In the genomic region with DNA sequence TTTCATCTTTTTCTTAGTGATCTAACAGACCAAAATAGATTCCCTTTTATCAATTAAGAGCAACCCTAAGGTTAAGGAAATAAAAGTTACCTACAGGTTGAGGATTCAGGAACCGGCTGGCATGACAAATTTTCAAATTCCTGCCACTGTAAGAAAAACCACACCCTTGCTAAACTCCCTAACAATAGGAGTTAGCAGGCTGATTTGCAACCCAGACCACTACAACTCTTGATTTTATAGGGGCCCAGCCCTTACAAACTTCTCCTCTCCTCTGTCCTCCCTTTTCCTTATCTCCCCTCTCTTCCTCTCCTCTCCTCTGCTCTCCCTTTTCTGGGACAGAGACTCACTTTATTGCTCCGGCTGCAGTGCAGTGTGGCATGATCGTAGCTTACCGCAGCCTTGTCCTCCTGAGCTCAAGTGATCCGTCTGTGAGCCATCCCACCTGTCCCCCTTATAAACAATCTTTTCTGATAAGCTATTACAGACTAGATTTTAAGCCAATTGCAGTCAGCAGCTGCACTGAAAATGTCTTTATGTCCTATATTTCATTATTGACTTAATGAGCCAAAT, we compare ENCODE assay signal across 16 cellular contexts.
DNase-seq lines count a peak whose midpoint lies in the region; ATAC-seq, FAIRE-seq and TF ChIP-seq lines count a peak whose summit lies in the region.
"Had no signal": no experiment of that assay in that cellular context is flagged by ENCODE, and none has a peak within 500 bp of the region (broad histone marks: within the 10 kb centered on the region; RNA-seq: fewer than 3 reads in every experiment).

No MANE protein-coding gene starts in this region.

- POLR2A ChIA-PET in H1 (lab: Charles Lee; ENCODE audit: partially characterized antibody), result no interaction called here

- H3K4me2 ChIP-seq in GM23338 (peak overlapping the region; percentile 30; the same call in 1 of the 2 replicates), H1 (ENCODE audit: insufficient read depth in 1 of 2, low read depth in 2 of 2, low read length in 2 of 2) (no peak overlapping the region)

- H3K27ac ChIP-seq in GM23338 (ENCODE audit: low read depth), result no peak overlapping the region
- no peak overlapping the region for H3K27ac ChIP-seq in HUES48 (ENCODE audit: low read depth, low read length)
- H3K27ac ChIP-seq in H1 (ENCODE audit: low read depth, low read length), result no peak overlapping the region
- H3K27ac ChIP-seq: BLaER1 treated with 17β-estradiol and CSF1 and Interleukin-3, amounts not matched to agents 10 nM and 100 nM had no signal

- no peak overlapping the region for H2AK5ac ChIP-seq in H1 (ENCODE audit: low read depth, low read length)

- H2BK15ac ChIP-seq in H1 (ENCODE audit: low read length), result no peak overlapping the region

- H3K27ac Mint-ChIP-seq in GM23338, result peak overlapping the region; percentile 74
- H3K27ac Mint-ChIP-seq in activated naive CD4-positive, alpha-beta T cell treated with anti-CD3 and anti-CD28 coated beads, Interleukin-2, amount 10 ng/mL, durations not matched to agents 7 days and 5 days, result no peak overlapping the region
- H3K27ac Mint-ChIP-seq: B cell; CD8-positive, alpha-beta T cell had no signal

- H2BK120ac ChIP-seq in H1 (replicated peaks; ENCODE audit: low read depth, low read length), result no peak overlapping the region

- TF ChIP-seq CTCF in GM23338 (conservative IDR thresholded peaks at IDR 0.05; ENCODE audit: low read depth in 2 of 2), result no peak
- TF ChIP-seq CTCF in H1 (IDR thresholded peaks at IDR 0.05; ENCODE audit: control extremely low read depth in 1 of 3, insufficient read depth in 1 of 3, low read depth in 1 of 3, low read length in 3 of 3), result no peak

- no peak overlapping the region for H3K56ac ChIP-seq in H1 (replicated peaks; ENCODE audit: insufficient read length, low read depth, low read length)

- H3K23me2 ChIP-seq in H1 (ENCODE audit: low read depth, low read length), result no peaks in the 10 kb centered on the region

- TF ChIP-seq EP300 in H1 (IDR thresholded peaks at IDR 0.05; ENCODE audit: borderline replicate concordance in 1 of 2, low read depth in 2 of 2, low read length in 2 of 2), result no peak

- no peak for FAIRE-seq in H1 (lab: Jason Lieb, UNC)
- FAIRE-seq: G401.6, GM12891 had no signal

- no peak overlapping the region for H3K4me3 ChIP-seq in GM23338
- no peak overlapping the region for H3K4me3 ChIP-seq in HUES48 (ENCODE audit: low read depth, low read length)
- H3K4me3 ChIP-seq in H1 (ENCODE audit: extremely low read depth in 1 of 4, insufficient read depth in 2 of 4, low read depth in 3 of 4, low read length in 4 of 4), result no peak overlapping the region
- H3K4me3 ChIP-seq: BLaER1 treated with 17β-estradiol and CSF1 and Interleukin-3, amounts not matched to agents 10 nM and 100 nM; HAP-1 had no signal

- no peaks in the 10 kb centered on the region for H3K79me1 ChIP-seq in H1 (ENCODE audit: low read depth, low read length)

- no peaks in the 10 kb centered on the region for H3K36me3 ChIP-seq in GM23338 (ENCODE audit: insufficient read depth)
- H3K36me3 ChIP-seq in HUES48 (ENCODE audit: control insufficient read depth, insufficient read depth, low read length), result no peaks in the 10 kb centered on the region
- H3K36me3 ChIP-seq in H1 (ENCODE audit: control insufficient read depth in 2 of 4, insufficient read depth in 4 of 4, low read length in 3 of 4), result no peaks in the 10 kb centered on the region
- H3K36me3 ChIP-seq: BLaER1 treated with 17β-estradiol and CSF1 and Interleukin-3, amounts not matched to agents 10 nM and 100 nM; HAP-1 had no signal

- no peak overlapping the region for H3K4me3 Mint-ChIP-seq in GM23338
- H3K4me3 Mint-ChIP-seq in activated naive CD4-positive, alpha-beta T cell treated with anti-CD3 and anti-CD28 coated beads, Interleukin-2, amount 10 ng/mL, durations not matched to agents 7 days and 5 days, result no peak overlapping the region
- H3K4me3 Mint-ChIP-seq: B cell; CD8-positive, alpha-beta T cell had no signal

- H4K20me1 ChIP-seq in GM23338 (replicated peaks; ENCODE audit: insufficient read depth) (no peaks in the 10 kb centered on the region), H1 (replicated peaks in 1 of 2; ENCODE audit: control insufficient read depth in 1 of 2, insufficient read depth in 2 of 2, low read length in 2 of 2) (no peaks in the 10 kb centered on the region)
- H4K20me1 ChIP-seq: BLaER1 treated with 17β-estradiol and CSF1 and Interleukin-3, amounts not matched to agents 10 nM and 100 nM had no signal

- no peak for TF ChIP-seq POLR2A in H1 (IDR thresholded peaks at IDR 0.05; ENCODE audit: control extremely low read depth in 1 of 2, low read depth in 2 of 2, low read length in 2 of 2)

- no peaks in the 10 kb centered on the region for H3K9me2 ChIP-seq in GM23338 (ENCODE audit: insufficient read depth)

- H3K9me3 Mint-ChIP-seq in GM23338, result no peaks in the 10 kb centered on the region
- peaks cover 17% of the 10 kb centered on the region for H3K9me3 Mint-ChIP-seq in activated naive CD4-positive, alpha-beta T cell treated with anti-CD3 and anti-CD28 coated beads, Interleukin-2, amount 10 ng/mL, durations not matched to agents 7 days and 5 days

- H3K14ac ChIP-seq in H1 (ENCODE audit: insufficient read length), result no peak overlapping the region

- H4K8ac ChIP-seq in H1 (ENCODE audit: extremely low read depth, insufficient read depth, low read length), result no peak overlapping the region; the same call in 1 of the 2 replicates

- no peaks in the 10 kb centered on the region for H3K27me3 Mint-ChIP-seq in GM23338 (ENCODE audit: insufficient read depth, low read depth, poor library complexity)
- H3K27me3 Mint-ChIP-seq in activated naive CD4-positive, alpha-beta T cell treated with anti-CD3 and anti-CD28 coated beads, Interleukin-2, amount 10 ng/mL, durations not matched to agents 7 days and 5 days, result no peaks in the 10 kb centered on the region
- H3K27me3 Mint-ChIP-seq: B cell had no signal

- peak; percentile 73 for ATAC-seq in GM23338
- ATAC-seq: CD8-positive, alpha-beta T cell had no signal

- 75% methylated on average over 5 of the region's 5 CpGs; no CpG with 5 or more reads in 1 of the 2 experiments for WGBS in H1 (ENCODE audit: extremely low coverage in 1 of 2, insufficient coverage in 1 of 2, insufficient read length in 1 of 2, insufficient replicate concordance in 2 of 2, low coverage in 1 of 2, low lambda C conversion rate in 2 of 2, missing lambda C conversion rate in 1 of 2), 2 experiments

- no peak overlapping the region for H4K5ac ChIP-seq in H1 (ENCODE audit: insufficient read length, low read depth, low read length)

- H3K18ac ChIP-seq in H1 (ENCODE audit: extremely low read depth, low read length), result no peak overlapping the region

- H2BK12ac ChIP-seq in H1 (ENCODE audit: low read depth, low read length), result no peak overlapping the region

- no peaks in the 10 kb centered on the region for H3K79me2 ChIP-seq in GM23338 (replicated peaks; ENCODE audit: insufficient read depth)
- no peaks in the 10 kb centered on the region for H3K79me2 ChIP-seq in H1 (ENCODE audit: control insufficient read depth in 1 of 2, insufficient read depth in 2 of 2, low read length in 2 of 2)

- TF ChIP-seq RAD21 in H1 (IDR thresholded peaks at IDR 0.05 in 1 of 2, conservative IDR thresholded peaks at IDR 0.05 in 1 of 2; ENCODE audit: low read depth in 2 of 2, low read length in 2 of 2), result no peak

- CTCF ChIA-PET in H1 (lab: Charles Lee; ENCODE audit: partially characterized antibody), result interaction anchor here (0.7 kb wide), 1 partner anchor 461 kb away, joined by 3 read pairs; no protein-coding TSS in a partner anchor
- CTCF ChIA-PET in activated naive CD4-positive, alpha-beta T cell treated with anti-CD3 and anti-CD28 coated beads, Interleukin-2, amount 10 ng/mL, durations not matched to agents 7 days and 5 days (lab: Charles Lee), result no interaction called here

- H3K27me3 ChIP-seq in GM23338 (ENCODE audit: insufficient read depth) (no peaks in the 10 kb centered on the region), HUES48 (ENCODE audit: control insufficient read depth, insufficient read depth, low read length) (no peaks in the 10 kb centered on the region), H1 (replicated peaks in 1 of 4; ENCODE audit: control insufficient read depth in 3 of 4, extremely low read depth in 1 of 4, insufficient read depth in 3 of 4, low read length in 3 of 4) (peaks cover 0 to 1% (median 0%) of the 10 kb centered on the region in 4 experiments; a peak in 1 of 7 replicates)
- H3K27me3 ChIP-seq: BLaER1 treated with 17β-estradiol and CSF1 and Interleukin-3, amounts not matched to agents 10 nM and 100 nM had no signal

- no peaks in the 10 kb centered on the region for H3K36me3 Mint-ChIP-seq in GM23338 (ENCODE audit: low read depth)
- H3K36me3 Mint-ChIP-seq in activated naive CD4-positive, alpha-beta T cell treated with anti-CD3 and anti-CD28 coated beads, Interleukin-2, amount 10 ng/mL, durations not matched to agents 7 days and 5 days, result no peaks in the 10 kb centered on the region
- H3K36me3 Mint-ChIP-seq: CD8-positive, alpha-beta T cell had no signal

- no peak overlapping the region for H3K4ac ChIP-seq in H1 (replicated peaks; ENCODE audit: insufficient read length, low read depth, low read length)

- DNase-seq in GM23338 (ENCODE audit: low spot score) (peak; percentile 23), H1 (ENCODE audit: low read depth in 1 of 2, low spot score in 2 of 2) (no peak), left kidney (ENCODE audit: low read depth, low spot score) (peak; percentile 53), D341Med (ENCODE audit: low spot score) (no peak), DMS153 (lab: John Stamatoyannopoulos, UW) (no peak)
- no peak for DNase-seq in activated naive CD4-positive, alpha-beta T cell treated with anti-CD3 and anti-CD28 coated beads, Interleukin-2, amount 10 ng/mL, durations not matched to agents 7 days and 5 days
- DNase-seq: Calu3; CD8-positive, alpha-beta T cell; DMS 273 treated with DMSO at 0.1 percent for 48 hours; GOT3 had no signal

- peak overlapping the region; percentile 16; the same call in 1 of the 2 replicates for H3K9ac ChIP-seq in HUES48 (ENCODE audit: low read depth, low read length)
- H3K9ac ChIP-seq in H1 (replicated peaks in 1 of 4; ENCODE audit: extremely low read depth in 1 of 4, low read depth in 3 of 4, low read length in 3 of 4), result no peak overlapping the region
- H3K9ac ChIP-seq: BLaER1 treated with 17β-estradiol and CSF1 and Interleukin-3, amounts not matched to agents 10 nM and 100 nM had no signal

- H4K91ac ChIP-seq in H1 (replicated peaks; ENCODE audit: insufficient read length, low read length), result no peak overlapping the region

- H3K4me1 Mint-ChIP-seq in GM23338, result peaks cover 10% of the 10 kb centered on the region
- no peaks in the 10 kb centered on the region for H3K4me1 Mint-ChIP-seq in activated naive CD4-positive, alpha-beta T cell treated with anti-CD3 and anti-CD28 coated beads, Interleukin-2, amount 10 ng/mL, durations not matched to agents 7 days and 5 days
- H3K4me1 Mint-ChIP-seq: B cell had no signal

- H3K4me1 ChIP-seq in GM23338 (ENCODE audit: insufficient read depth) (peaks cover 13% of the 10 kb centered on the region), HUES48 (ENCODE audit: control insufficient read depth, insufficient read depth, low read length) (peaks cover 13% of the 10 kb centered on the region), H1 (replicated peaks in 1 of 4; ENCODE audit: control insufficient read depth in 3 of 4, insufficient read depth in 4 of 4, low read length in 3 of 4) (peaks cover 0 to 5% (median 0%) of the 10 kb centered on the region in 4 experiments; a peak in 2 of 7 replicates)
- H3K4me1 ChIP-seq: HAP-1 had no signal

- no peak overlapping the region for H2BK20ac ChIP-seq in H1 (ENCODE audit: low read length)

- H3K9me3 ChIP-seq in HUES48 (ENCODE audit: control insufficient read depth, insufficient read depth, low read length), result no peaks in the 10 kb centered on the region
- no peaks in the 10 kb centered on the region for H3K9me3 ChIP-seq in H1 (ENCODE audit: insufficient read depth in 2 of 2, low read depth in 1 of 2, low read length in 1 of 2)
- H3K9me3 ChIP-seq: BLaER1 treated with 17β-estradiol and CSF1 and Interleukin-3, amounts not matched to agents 10 nM and 100 nM; HAP-1 had no signal

- H2AFZ ChIP-seq in GM23338 (no peak overlapping the region), H1 (ENCODE audit: low read length) (peak overlapping the region; percentile 28; the same call in 1 of the 2 replicates)

- H3F3A ChIP-seq in GM23338 (replicated peaks; ENCODE audit: low read depth), result no peaks in the 10 kb centered on the region

- no peak overlapping the region for H3K23ac ChIP-seq in H1 (ENCODE audit: insufficient read length)

- H2BK5ac ChIP-seq in H1 (ENCODE audit: low read depth, low read length), result no peak overlapping the region

Comparison
In these comparisons a context has a peak if more than half of its experiments do, and no peak if none do; other contexts are left out.
1. DNase-seq: peak in GM23338 (single experiment) and left kidney (single experiment); none in H1 (0 of 2), activated naive CD4-positive, alpha-beta T cell treated with anti-CD3 and anti-CD28 coated beads, Interleukin-2, amount 10 ng/mL, durations not matched to agents 7 days and 5 days (single experiment), D341Med (single experiment) and DMS153 (single experiment).